In genomic region chr9:98808411-98808815, GRCh38 we compare ENCODE assay signal across 8 cellular contexts. TPM values are rescaled to one million over a fixed set of nuclear protein-coding genes. Genes with fewer than 3 reads are reported as not detected.
DNase-seq lines count a peak whose midpoint lies in the region; ATAC-seq, FAIRE-seq and TF ChIP-seq lines count a peak whose summit lies in the region.

No MANE protein-coding gene starts in this region.

- H3K27ac ChIP-seq in kidney (ENCODE audit: low read depth in 2 of 2, low read length in 2 of 2) (no peak overlapping the region), suprapubic skin (no peak overlapping the region)

- TF ChIP-seq CTCF in kidney (IDR thresholded peaks at IDR 0.05; ENCODE audit: borderline replicate concordance, extremely low read depth, insufficient read depth) (no peak), suprapubic skin (IDR thresholded peaks at IDR 0.05) (no peak)

- no peak overlapping the region for H3K27ac Mint-ChIP-seq in activated T-cell treated with anti-CD3 and anti-CD28 coated beads, Interleukin-2, amount 50 U/mL, for 72 hours

- peaks cover 0 to 8% of the 10 kb centered on the region in 2 donors for H3K4me1 ChIP-seq in kidney (ENCODE audit: control insufficient read depth in 1 of 2, insufficient read depth in 1 of 2, low read depth in 1 of 2, low read length in 2 of 2)
- peaks cover 49% of the 10 kb centered on the region for H3K4me1 ChIP-seq in suprapubic skin

- ATAC-seq in Right ventricle myocardium superior (ENCODE audit: poor library complexity), result peak; percentile 23
- ATAC-seq in left ventricle myocardium superior, result no peak
- ATAC-seq in activated T-cell treated with anti-CD3 and anti-CD28 coated beads, Interleukin-2, amount 50 U/mL, for 72 hours (replicated peaks in 1 of 2), result peak in 1 of 2 donors; percentile 21
- no peak for ATAC-seq in HG02973 (IDR thresholded peaks at IDR 0.05; ENCODE audit: unreplicated experiment)

- no peak for TF ChIP-seq POLR2A in suprapubic skin (IDR thresholded peaks at IDR 0.05)

- no peaks in the 10 kb centered on the region for H3K9me3 ChIP-seq in kidney (ENCODE audit: control insufficient read depth in 1 of 2, low read length in 2 of 2)
- H3K9me3 ChIP-seq in suprapubic skin, result no peaks in the 10 kb centered on the region

- FAIRE-seq in kidney (lab: Jason Lieb, UNC), result no peak

- H3K27me3 ChIP-seq in suprapubic skin, result peaks cover 15% of the 10 kb centered on the region

- H3K9ac ChIP-seq in kidney (ENCODE audit: low read length in 2 of 2), result no peak overlapping the region

- H3K36me3 Mint-ChIP-seq in activated T-cell treated with anti-CD3 and anti-CD28 coated beads, Interleukin-2, amount 50 U/mL, for 72 hours (ENCODE audit: insufficient read depth in 2 of 2), result peaks cover 2 to 7% of the 10 kb centered on the region in 2 donors

- peaks cover 36% of the 10 kb centered on the region for H3K4me1 Mint-ChIP-seq in activated T-cell treated with anti-CD3 and anti-CD28 coated beads, Interleukin-2, amount 50 U/mL, for 72 hours (ENCODE audit: low read depth)

- H3K27me3 Mint-ChIP-seq in activated T-cell treated with anti-CD3 and anti-CD28 coated beads, Interleukin-2, amount 50 U/mL, for 72 hours (ENCODE audit: low read depth), result peaks cover 7% of the 10 kb centered on the region

- no peak for TF ChIP-seq EP300 in suprapubic skin (IDR thresholded peaks at IDR 0.05)

- H3K9me3 Mint-ChIP-seq in activated T-cell treated with anti-CD3 and anti-CD28 coated beads, Interleukin-2, amount 50 U/mL, for 72 hours, result peaks cover 0 to 2% of the 10 kb centered on the region in 2 donors

- WGBS in suprapubic skin, result 32% methylated on average over 12 of the region's 17 CpGs

- intact Hi-C loops in Right ventricle myocardium superior (cut with DNase I) (no loop called here), left ventricle myocardium superior (cut with micrococcal nuclease) (no loop called here), kidney (cut with DNase I) (no loop called here)

- H3K4me3 Mint-ChIP-seq in activated T-cell treated with anti-CD3 and anti-CD28 coated beads, Interleukin-2, amount 50 U/mL, for 72 hours, result peak overlapping the region; percentile 88 to 92

- DNase-seq in Right ventricle myocardium superior (no peak), left ventricle myocardium superior (no peak), kidney (peak; percentile 93), suprapubic skin (ENCODE audit: low spot score in 2 of 2) (peak in 1 of 2 donors; percentile 66), NCI-H1694 (lab: John Stamatoyannopoulos, UW) (no peak)
- peak in 1 of 2 donors; percentile 16 for DNase-seq in activated T-cell treated with anti-CD3 and anti-CD28 coated beads, Interleukin-2, amount 50 U/mL, for 72 hours
- DNase-seq in activated CD4-positive, CD25-positive, alpha-beta regulatory T cell treated with anti-CD3 and anti-CD28 coated beads, Interleukin-2, amount 50 U/mL, for 72 hours, result no peak

- no peaks in the 10 kb centered on the region for H3K36me3 ChIP-seq in kidney (ENCODE audit: control insufficient read depth in 1 of 2, insufficient read depth in 2 of 2, low read length in 2 of 2)
- no peaks in the 10 kb centered on the region for H3K36me3 ChIP-seq in suprapubic skin

- H3K4me3 ChIP-seq in kidney (ENCODE audit: low read length in 2 of 2) (peak overlapping the region; percentile 50 to 62), suprapubic skin (peak overlapping the region; percentile 59)

RNA-seq across cellular contexts. Expression of gene GALNT12, which starts 0.9 kb away (rescaled TPM):
- total RNA-seq in Right ventricle myocardium superior, result 0.43 TPM
- total RNA-seq in left ventricle myocardium superior, result 0.64 TPM
- total RNA-seq in activated T-cell treated with anti-CD3 and anti-CD28 coated beads, Interleukin-2, amount 50 U/mL, for 72 hours, result 10 to 100 TPM in 1 of 2 donors, 1 to 10 TPM in 1; 6.6 to 11.2 TPM
- 10.8 TPM for total RNA-seq in kidney
- 3.6 TPM for polyA plus RNA-seq in kidney (ENCODE audit: insufficient read depth, low read depth, low replicate concordance)
- 1 to 10 TPM; 1.4 to 8.0 (median 5.5) TPM for total RNA-seq in suprapubic skin

RNA-seq across cellular contexts. Expression of gene ANKS6, which starts 12.1 kb away (rescaled TPM):
- total RNA-seq in Right ventricle myocardium superior, result 3.0 TPM
- total RNA-seq in left ventricle myocardium superior, result 4.0 TPM
- 10 to 100 TPM; 14.9 to 25.0 TPM for total RNA-seq in activated T-cell treated with anti-CD3 and anti-CD28 coated beads, Interleukin-2, amount 50 U/mL, for 72 hours
- total RNA-seq in kidney, result 31.8 TPM
- 22.0 TPM for polyA plus RNA-seq in kidney (ENCODE audit: insufficient read depth, low read depth, low replicate concordance)
- 10 to 100 TPM in 2 of 4 donors, 1 to 10 TPM in 2; 7.0 to 37.8 (median 10.3) TPM for total RNA-seq in suprapubic skin
